ENCODE assay signal across 10 cellular contexts in genomic region chr7:139660317-139661042, GRCh38.
DNase-seq lines count a peak whose midpoint lies in the region; ATAC-seq and TF ChIP-seq lines count a peak whose summit lies in the region.
"Had no signal": no experiment of that assay in that cellular context is flagged by ENCODE, and none has a peak within 500 bp of the region (broad histone marks: within the 10 kb centered on the region; RNA-seq: fewer than 3 reads in every experiment).

No MANE protein-coding gene starts in this region.

- H3K79me2 ChIP-seq in PC-9 (ENCODE audit: low read depth): no peaks in the 10 kb centered on the region

- no peak overlapping the region for H3K27ac ChIP-seq in PC-9
- peak overlapping the region; percentile 44 for H3K27ac ChIP-seq in lower lobe of right lung
- no peak overlapping the region for H3K27ac ChIP-seq in ascending aorta

- H3K27me3 ChIP-seq in PC-9 (ENCODE audit: insufficient read depth, low read depth) (no peaks in the 10 kb centered on the region), lower lobe of right lung (ENCODE audit: low read depth) (no peaks in the 10 kb centered on the region), ascending aorta (no peaks in the 10 kb centered on the region)

- no peaks in the 10 kb centered on the region for H3F3A ChIP-seq in PC-9 (ENCODE audit: insufficient read depth, low read depth)

- H3K9me3 ChIP-seq in PC-9 (ENCODE audit: insufficient read depth, low read depth) (no peaks in the 10 kb centered on the region), lower lobe of right lung (no peaks in the 10 kb centered on the region), ascending aorta (no peaks in the 10 kb centered on the region)

- intact Hi-C loops in PC-9 (cut with micrococcal nuclease; ENCODE audit: unreplicated experiment) (loop anchor here (5.0 kb wide), 1 partner anchor 117 kb away; the partner anchor contains the start of gene HIPK2), lower lobe of right lung (cut with DNase I) (no loop called here), ascending aorta (cut with DNase I) (no loop called here)

- CTCF ChIA-PET in PC-9 (lab: Charles Lee): no interaction called here

- BruUV-seq in PC-9 (replicated peaks; lab: Mats Ljungman, UMichigan): TSS peak; percentile 21

- H3K4me3 ChIP-seq in PC-9 (no peak overlapping the region), lower lobe of right lung (no peak overlapping the region), ascending aorta (no peak overlapping the region)
- H3K4me3 ChIP-seq: smooth muscle cell had no signal

- H2AFZ ChIP-seq in PC-9: no peak overlapping the region

- no peak for ATAC-seq in lower lobe of right lung

- H4K20me1 ChIP-seq in PC-9 (ENCODE audit: insufficient read depth): no peaks in the 10 kb centered on the region

- no peak overlapping the region for H3K4me2 ChIP-seq in PC-9
- H3K4me2 ChIP-seq: smooth muscle cell had no signal

- no peak for TF ChIP-seq CTCF in PC-9 (conservative IDR thresholded peaks at IDR 0.05)
- no peak for TF ChIP-seq CTCF in lower lobe of right lung (IDR thresholded peaks at IDR 0.05)
- no peak for TF ChIP-seq CTCF in ascending aorta (IDR thresholded peaks at IDR 0.05)

- H3K4me1 ChIP-seq in PC-9 (replicated peaks; ENCODE audit: insufficient read depth) (no peaks in the 10 kb centered on the region), lower lobe of right lung (peaks cover 49% of the 10 kb centered on the region), ascending aorta (peaks cover 2 to 19% of the 10 kb centered on the region in 2 donors)

- H3K36me3 ChIP-seq in PC-9 (ENCODE audit: low read depth) (no peaks in the 10 kb centered on the region), lower lobe of right lung (no peaks in the 10 kb centered on the region), ascending aorta (no peaks in the 10 kb centered on the region)

- H3K9me2 ChIP-seq in PC-9 (ENCODE audit: insufficient read depth): no peaks in the 10 kb centered on the region

- DNase-seq in PC-9 (peak in 1 of 2 experiments; percentile 44), dermis blood vessel endothelial cell (peak; percentile 35), lower lobe of right lung (no peak), superior temporal gyrus (ENCODE audit: extremely low spot score) (peak; percentile 50), ascending aorta (ENCODE audit: low spot score in 2 of 2) (no peak), EL (no peak), activated gamma-delta T cell treated with Interleukin-2 at 50 U/mL for 16 hours (no peak)
- DNase-seq: activated B cell treated with CpG ODN at 0.5 μM for 24 hours, NCI-H1930 had no signal

- POLR2A ChIA-PET in PC-9 (lab: Charles Lee; ENCODE audit: unreplicated experiment): interaction anchor here (0.6 to 0.9 kb wide), 5 partner anchors 21 to 342 kb away, joined by 3 to 13 read pairs (median 5); no protein-coding TSS in a partner anchor

Comparison
In these comparisons a context has a peak if more than half of its experiments do, and no peak if none do; other contexts are left out.
1. DNase-seq: peak in dermis blood vessel endothelial cell (single experiment) and superior temporal gyrus (single experiment); none in lower lobe of right lung (single experiment), ascending aorta (0 of 2), EL (single experiment) and activated gamma-delta T cell treated with Interleukin-2 at 50 U/mL for 16 hours (single experiment).